ENCODE assay signal across 10 cellular contexts in genomic region chr21:23452384-23453083, GRCh38.
A peak's percentile ranks its signal among the peaks of the same experiment; 100 is the strongest.
DNase-seq lines count a peak whose midpoint lies in the region; ATAC-seq and TF ChIP-seq lines count a peak whose summit lies in the region.
"Had no signal": no experiment of that assay in that cellular context is flagged by ENCODE, and none has a peak within 500 bp of the region (broad histone marks: within the 10 kb centered on the region; RNA-seq: fewer than 3 reads in every experiment).

No MANE protein-coding gene starts in this region.

- H3K9me3 ChIP-seq in ES-I3 (ENCODE audit: control insufficient read depth, insufficient read depth, low read length) (no peaks in the 10 kb centered on the region), iPS-20b (ENCODE audit: insufficient read depth, low read depth, low read length) (no peaks in the 10 kb centered on the region), thyroid gland (no peaks in the 10 kb centered on the region)

- H3K27me3 ChIP-seq in iPS-20b (ENCODE audit: insufficient read depth, low read length) (no peaks in the 10 kb centered on the region), thyroid gland (no peaks in the 10 kb centered on the region)

- DNase-seq in Kasumi-1 (lab: John Stamatoyannopoulos, UW), result peak; percentile 47 to 51
- no peak for DNase-seq in thyroid gland
- DNase-seq in 8988T, result no peak
- no peak for DNase-seq in NCI-H2196 (lab: John Stamatoyannopoulos, UW; ENCODE audit: unreplicated experiment)

- ATAC-seq in GM21528 (IDR thresholded peaks at IDR 0.05; ENCODE audit: low FRiP score, unreplicated experiment) (peak; percentile 53), GM18868 (IDR thresholded peaks at IDR 0.05; ENCODE audit: unreplicated experiment) (no peak)
- ATAC-seq: HCT116 had no signal

- intact Hi-C loops in thyroid gland (cut with DNase I), result no loop called here

- no peak for TF ChIP-seq POLR2A in thyroid gland (IDR thresholded peaks at IDR 0.05)

- no peak overlapping the region for H3K27ac ChIP-seq in iPS-20b (ENCODE audit: low read length)
- no peak overlapping the region for H3K27ac ChIP-seq in thyroid gland

- H3K4me3 ChIP-seq in iPS-20b (ENCODE audit: low read length), result peak overlapping the region; percentile 44; the same call in 1 of the 2 replicates
- H3K4me3 ChIP-seq in thyroid gland (replicated peaks in 1 of 3), result no peak overlapping the region
- H3K4me3 ChIP-seq: lung had no signal

- peak overlapping the region; percentile 39; the same call in 1 of the 2 replicates for H3K9ac ChIP-seq in ES-I3 (ENCODE audit: low read depth, low read length)
- H3K9ac ChIP-seq in iPS-20b (ENCODE audit: low read depth, low read length), result no peak overlapping the region

- H3K4me1 ChIP-seq in ES-I3 (ENCODE audit: insufficient read depth, low read length) (no peaks in the 10 kb centered on the region), iPS-20b (ENCODE audit: insufficient read depth, low read length) (no peaks in the 10 kb centered on the region), thyroid gland (no peaks in the 10 kb centered on the region)

- TF ChIP-seq CTCF in thyroid gland (IDR thresholded peaks at IDR 0.05), result no peak

- H3K36me3 ChIP-seq in ES-I3 (ENCODE audit: insufficient read depth, low read length) (no peaks in the 10 kb centered on the region), iPS-20b (ENCODE audit: insufficient read depth, low read depth, low read length) (no peaks in the 10 kb centered on the region), thyroid gland (no peaks in the 10 kb centered on the region)

- 42 to 46% methylated on average over 19 of the region's 19 CpGs for WGBS in thyroid gland, 2 donors

Comparison
In these comparisons a context has a peak if more than half of its experiments do, and no peak if none do; other contexts are left out.
1. DNase-seq: peak in Kasumi-1 (2 of 2); none in thyroid gland (0 of 2), 8988T (single experiment) and NCI-H2196 (single experiment).